In the genomic region with DNA sequence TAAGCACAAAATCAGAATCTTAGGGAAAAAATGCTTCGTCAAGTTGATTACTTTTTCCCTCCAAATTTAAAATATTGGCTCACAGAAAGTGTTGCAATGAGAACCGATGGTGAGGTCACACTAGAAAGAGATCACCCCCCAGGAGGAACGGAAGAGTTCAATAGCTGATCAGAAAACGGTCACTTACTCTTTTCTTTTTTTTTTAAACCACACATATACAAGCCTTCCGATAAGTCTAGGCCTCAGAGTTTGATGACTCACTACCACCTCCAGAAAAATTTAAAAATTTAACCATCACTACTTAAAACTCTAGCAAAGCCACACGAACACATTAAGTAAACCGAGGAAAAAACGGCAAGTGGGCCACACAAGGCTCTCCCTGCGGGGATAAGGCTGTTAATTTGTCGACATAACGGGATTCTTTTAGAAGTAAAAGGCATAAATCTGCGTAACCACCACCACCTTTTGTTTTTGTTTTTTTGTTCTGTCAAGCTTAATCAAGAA, we compare ENCODE assay signal across 8 cellular contexts. TPM values are rescaled to one million over a fixed set of nuclear protein-coding genes. Genes with fewer than 3 reads are reported as not detected.
DNase-seq lines count a peak whose midpoint lies in the region; ATAC-seq and TF ChIP-seq lines count a peak whose summit lies in the region.

No MANE protein-coding gene starts in this region.

- TF ChIP-seq POLR2A in lower leg skin (IDR thresholded peaks at IDR 0.05): no peak

- H3K27ac ChIP-seq in urinary bladder (ENCODE audit: low read depth): no peak overlapping the region

- H3K36me3 ChIP-seq in urinary bladder (ENCODE audit: insufficient read depth): no peaks in the 10 kb centered on the region

- ATAC-seq in HG03521 (IDR thresholded peaks at IDR 0.05; ENCODE audit: unreplicated experiment): no peak
- ATAC-seq in HG03108 (IDR thresholded peaks at IDR 0.05; ENCODE audit: unreplicated experiment): no peak

- 8 to 9% methylated on average over 12 of the region's 12 CpGs for WGBS in lower leg skin, 2 donors
- 16% methylated on average over 12 of the region's 12 CpGs for WGBS in urinary bladder

- H3K4me1 ChIP-seq in urinary bladder (ENCODE audit: insufficient read depth): peaks cover 3% of the 10 kb centered on the region

- TF ChIP-seq CTCF in astrocyte of the cerebellum (IDR thresholded peaks at IDR 0.05; ENCODE audit: low read depth, low read length, missing control alignments) (no peak), lower leg skin (IDR thresholded peaks at IDR 0.05) (no peak)

- in situ Hi-C loops in astrocyte of the cerebellum (cut with HindIII; ENCODE audit: low sequenced_read_pairs): loop anchor here (5.0 kb wide), 2 partner anchors 43 to 93 kb away; partner anchors contain the start of gene REXO4

- intact Hi-C loops in lower leg skin (cut with DNase I; ENCODE audit: low total_unique reads): no loop called here

- H3K4me3 ChIP-seq in astrocyte of the cerebellum (ENCODE audit: low read depth, low read length) (peak overlapping the region; percentile 79), lower leg skin (ENCODE audit: low read depth, poor library complexity, severe bottlenecking) (peak overlapping the region; percentile 99), urinary bladder (ENCODE audit: low read depth, low read length) (peak overlapping the region; percentile 99)

- peak; percentile 63 for DNase-seq in AG20443 (ENCODE audit: low spot score)
- peak; percentile 65 for DNase-seq in LHCN-M2 (ENCODE audit: low read depth)
- peak; percentile 23 for DNase-seq in astrocyte of the cerebellum (ENCODE audit: low read depth)
- DNase-seq in lower leg skin (ENCODE audit: low spot score in 2 of 2): no peak
- no peak for DNase-seq in iPS-NIHi7 (ENCODE audit: extremely low spot score)

RNA-seq across cellular contexts. Expression of gene SURF4, which starts 1.2 kb away (rescaled TPM):
- total RNA-seq in LHCN-M2 (2014; rRNA removed) (456 and 465 TPM in 2 replicates), lower leg skin (100 to 1,000 TPM in 2 of 4 donors, 10 to 100 TPM in 2; 84.2 to 114 (median 100) TPM), urinary bladder (152 TPM)
- polyA plus RNA-seq in LHCN-M2 (2012): 262 TPM
- polyA plus RNA-seq in urinary bladder: 109 TPM

RNA-seq across cellular contexts. Expression of gene STKLD1, which starts 1.5 kb away (rescaled TPM):
- total RNA-seq in LHCN-M2 (2014; rRNA removed) (0.45 and 1.4 TPM in 2 replicates), lower leg skin (1 to 10 TPM in 2 of 4 donors, under 1 TPM in 1, not detected in 1; 0.54 to 7.0 (median 3.7) TPM), urinary bladder (0.32 TPM)
- 2.3 TPM for polyA plus RNA-seq in LHCN-M2 (2012)
- 1.1 TPM for polyA plus RNA-seq in urinary bladder

RNA-seq across cellular contexts. Expression of gene SURF2, which starts 18.3 kb away (rescaled TPM):
- 25.3 and 29.6 TPM in 2 replicates for total RNA-seq in LHCN-M2 (2014; rRNA removed)
- polyA plus RNA-seq in LHCN-M2 (2012): 32.7 TPM
- total RNA-seq in lower leg skin: 10 to 100 TPM; 31.2 to 40.7 (median 35.4) TPM
- total RNA-seq in urinary bladder: 7.0 TPM
- 30.3 TPM for polyA plus RNA-seq in urinary bladder

RNA-seq across cellular contexts. Expression of gene SURF1, which starts 18.4 kb away (rescaled TPM):
- 12.2 and 22.8 TPM in 2 replicates for total RNA-seq in LHCN-M2 (2014; rRNA removed)
- polyA plus RNA-seq in LHCN-M2 (2012): 48.0 TPM
- total RNA-seq in lower leg skin: 10 to 100 TPM; 20.1 to 54.3 (median 36.3) TPM
- 10.5 TPM for total RNA-seq in urinary bladder
- polyA plus RNA-seq in urinary bladder: 77.9 TPM

RNA-seq across cellular contexts. Expression of gene RPL7A, which starts 26.6 kb away (rescaled TPM):
- total RNA-seq in LHCN-M2 (2014; rRNA removed): 2,137 and 2,163 TPM in 2 replicates
- polyA plus RNA-seq in LHCN-M2 (2012): 2,836 TPM
- total RNA-seq in lower leg skin: 1,000 to 10,000 TPM; 2,005 to 2,991 (median 2,631) TPM
- 1,153 TPM for total RNA-seq in urinary bladder
- polyA plus RNA-seq in urinary bladder: 2,769 TPM

Comparison
In these comparisons a context has a peak if more than half of its experiments do, and no peak if none do; other contexts are left out.
1. DNase-seq: peak in AG20443 (single experiment), LHCN-M2 (single experiment) and astrocyte of the cerebellum (single experiment); none in lower leg skin (0 of 2) and iPS-NIHi7 (single experiment).
2. Peak in every context shown above with its lines, with median percentiles within 50 percentile points of each other: H3K4me3 ChIP-seq.